Comparison of ENCODE assay signal across 13 cellular contexts in genomic region chr2:219182331-219183150, GRCh38. TPM values are rescaled to one million over a fixed set of nuclear protein-coding genes. Genes with fewer than 3 reads are reported as not detected.
DNase-seq lines count a peak whose midpoint lies in the region; ATAC-seq, FAIRE-seq and TF ChIP-seq lines count a peak whose summit lies in the region.
"Had no signal": no experiment of that assay in that cellular context is flagged by ENCODE, and none has a peak within 500 bp of the region (broad histone marks: within the 10 kb centered on the region; RNA-seq: fewer than 3 reads in every experiment).

No MANE protein-coding gene starts in this region.

- 74 to 75% methylated on average over 8 of the region's 8 CpGs for WGBS in heart right ventricle, 2 donors
- WGBS in HepG2 (ENCODE audit: low lambda C conversion rate) = 95% methylated on average over 8 of the region's 8 CpGs
- 70 to 90% methylated on average over 2 to 8 of the region's 8 CpGs for WGBS in transverse colon (ENCODE audit: low coverage in 1 of 2), 2 donors

- CTCF ChIA-PET in HepG2 (lab: Yijun Ruan, JAX; ENCODE audit: low intra/inter-chr PET ratio, low total read pairs) = no interaction called here

- POLR2A ChIA-PET in HepG2 (lab: Yijun Ruan, JAX) = interaction anchor here (0.8 to 4.8 kb wide), 9 partner anchors 11 to 67 kb away, joined by 3 to 21 read pairs (median 4); partner anchors contain the start of gene ZFAND2B

- no peak overlapping the region for H2AFZ ChIP-seq in HepG2 (ENCODE audit: low read length)

- no peak overlapping the region for H3K4me2 ChIP-seq in HepG2 (ENCODE audit: low read depth, low read length)

- intact Hi-C loops in left ventricle myocardium inferior (cut with micrococcal nuclease) (no loop called here), heart right ventricle (cut with DNase I) (no loop called here), HepG2 (cut with micrococcal nuclease; ENCODE audit: unreplicated experiment) (no loop called here), transverse colon (cut with DNase I; ENCODE audit: low total_unique reads) (no loop called here)

- peaks cover 23% of the 10 kb centered on the region for H3K4me1 ChIP-seq in left ventricle myocardium inferior
- H3K4me1 ChIP-seq in heart right ventricle = peaks cover 6 to 34% (median 18%) of the 10 kb centered on the region in 9 donors
- H3K4me1 ChIP-seq in HepG2 (ENCODE audit: insufficient read depth, low read length) = peaks cover 16% of the 10 kb centered on the region
- peaks cover 9 to 50% (median 24%) of the 10 kb centered on the region in 4 donors for H3K4me1 ChIP-seq in transverse colon

- BruUV-seq in HepG2 (replicated peaks; lab: Mats Ljungman, UMichigan) = no TSS peak

- DNase-seq in left ventricle myocardium inferior (peak; percentile 24), heart right ventricle (no peak), WERI-Rb-1 (no peak), HepG2 (ENCODE audit: low spot score) (no peak), transverse colon (peak; percentile 61), H54 (ENCODE audit: insufficient read length, low spot score) (no peak), GM13977 (ENCODE audit: low spot score) (no peak), retina (no peak)
- DNase-seq: activated CD4-positive, CD25-positive, alpha-beta regulatory T cell treated with anti-CD3 and anti-CD28 coated beads, Interleukin-2, amount 50 U/mL, for 72 hours; dermis blood vessel endothelial cell; NCI-H1092 treated with DMSO at 0.1 percent for 48 hours; NCI-H2107 had no signal

- FAIRE-seq in HepG2 (lab: Jason Lieb, UNC) (no peak), H54 (lab: Jason Lieb, UNC) (no peak)
- FAIRE-seq: islet of Langerhans had no signal

- H3K9me3 ChIP-seq in left ventricle myocardium inferior (replicated peaks) = no peaks in the 10 kb centered on the region
- no peaks in the 10 kb centered on the region for H3K9me3 ChIP-seq in heart right ventricle
- H3K9me3 ChIP-seq in WERI-Rb-1 (ENCODE audit: severe bottlenecking) = no peaks in the 10 kb centered on the region
- H3K9me3 ChIP-seq in HepG2 (ENCODE audit: low read length) = no peaks in the 10 kb centered on the region
- H3K9me3 ChIP-seq in transverse colon = no peaks in the 10 kb centered on the region

- no peak for TF ChIP-seq POLR2A in HepG2 (IDR thresholded peaks at IDR 0.05; ENCODE audit: insufficient read depth in 1 of 2, low read depth in 2 of 2, low read length in 2 of 2)
- no peak for TF ChIP-seq POLR2A in transverse colon (IDR thresholded peaks at IDR 0.05)
- TF ChIP-seq POLR2A in H54 (IDR thresholded peaks at IDR 0.05; ENCODE audit: low read depth, low read length) = no peak

- no peak for ATAC-seq in heart right ventricle
- no peak for ATAC-seq in HepG2

- TF ChIP-seq EP300 in HepG2 (IDR thresholded peaks at IDR 0.05; ENCODE audit: low read depth in 2 of 2, low read length in 2 of 2) = no peak
- no peak for TF ChIP-seq EP300 in HepG2 (CRISPR knock-in tag; IDR thresholded peaks at IDR 0.05; ENCODE audit: borderline replicate concordance)
- no peak for TF ChIP-seq EP300 in transverse colon (IDR thresholded peaks at IDR 0.05; ENCODE audit: low read depth)

- in situ Hi-C loops in HepG2 (cut with HindIII; ENCODE audit: extremely low pct_ligation_motif_present, low pct_unique_long_range_greater_than_20kb) = no loop called here
- in situ Hi-C loops in transverse colon (cut with MboI; ENCODE audit: low pct_ligation_motif_present in 1 of 4, low pct_unique_long_range_greater_than_20kb in 1 of 4, low sequenced_read_pairs in 3 of 4) = no loop called here
- in situ Hi-C loops in GM13977 (cut with MboI; ENCODE audit: low pct_unique_long_range_greater_than_20kb, low sequenced_read_pairs, unreplicated experiment) = no loop called here

- H3K79me2 ChIP-seq in HepG2 (ENCODE audit: insufficient read depth, low read length) = peaks cover 17% of the 10 kb centered on the region

- no peaks in the 10 kb centered on the region for H4K20me1 ChIP-seq in HepG2 (ENCODE audit: insufficient read depth, low read length)

- TF ChIP-seq RAD21 in HepG2 (CRISPR knock-in tag; IDR thresholded peaks at IDR 0.05) = no peak

- H3K27me3 ChIP-seq in left ventricle myocardium inferior (ENCODE audit: low read depth) (no peaks in the 10 kb centered on the region), heart right ventricle (no peaks in the 10 kb centered on the region), WERI-Rb-1 (ENCODE audit: insufficient read depth, low read depth, severe bottlenecking) (no peaks in the 10 kb centered on the region), HepG2 (ENCODE audit: control insufficient read depth in 1 of 2, insufficient read depth in 2 of 2, low read length in 2 of 2) (no peaks in the 10 kb centered on the region; a peak in 1 of 5 replicates), transverse colon (no peaks in the 10 kb centered on the region)

- H3K9ac ChIP-seq in HepG2 (ENCODE audit: insufficient read depth, low read depth, low read length) = no peak overlapping the region

- H3K36me3 ChIP-seq in left ventricle myocardium inferior (peaks cover 49% of the 10 kb centered on the region), heart right ventricle (peaks cover 0 to 68% (median 46%) of the 10 kb centered on the region in 9 donors), WERI-Rb-1 (peaks cover 57% of the 10 kb centered on the region), HepG2 (replicated peaks in 1 of 2; ENCODE audit: control insufficient read depth in 1 of 2, insufficient read depth in 2 of 2, low read length in 2 of 2) (peaks cover 30 to 48% of the 10 kb centered on the region in 2 experiments), transverse colon (peaks cover 0 to 41% (median 9%) of the 10 kb centered on the region in 4 donors)

- H3K4me3 ChIP-seq in left ventricle myocardium inferior (no peak overlapping the region), heart right ventricle (no peak overlapping the region), WERI-Rb-1 (ENCODE audit: low read depth, low read length) (no peak overlapping the region), HepG2 (replicated peaks in 1 of 3; ENCODE audit: insufficient read depth in 1 of 3, low read depth in 2 of 3, low read length in 3 of 3) (no peak overlapping the region), transverse colon (no peak overlapping the region)

- H3K27ac ChIP-seq in left ventricle myocardium inferior (replicated peaks) (no peak overlapping the region), heart right ventricle (no peak overlapping the region), WERI-Rb-1 (peak overlapping the region; percentile 83), HepG2 (ENCODE audit: extremely low read length, insufficient read depth, low read length) (no peak overlapping the region), transverse colon (peak overlapping the region; percentile 47 to 79 (median 74))

- TF ChIP-seq CTCF in left ventricle myocardium inferior (IDR thresholded peaks at IDR 0.05; ENCODE audit: borderline replicate concordance) (no peak), heart right ventricle (IDR thresholded peaks at IDR 0.05) (no peak), WERI-Rb-1 (IDR thresholded peaks at IDR 0.05; ENCODE audit: low read depth, low read length) (no peak), HepG2 (CRISPR knock-in tag; IDR thresholded peaks at IDR 0.05) (no peak), transverse colon (IDR thresholded peaks at IDR 0.05) (no peak), GM13977 (IDR thresholded peaks at IDR 0.05; ENCODE audit: extremely low read depth, insufficient read depth, missing control alignments) (no peak)

RNA-seq across cellular contexts. Expression of gene RETREG2, which starts 4.5 kb away (rescaled TPM):
- total RNA-seq in left ventricle myocardium inferior (29.9 TPM), heart right ventricle (10 to 100 TPM; 24.1 to 47.3 (median 30.6) TPM), HepG2 (2016; rRNA removed; fragmentation: Illumina TruSeq; extraction: Trizol) (59.7 and 86.0 TPM in 2 replicates), transverse colon (100 to 1,000 TPM in 2 of 4 donors, 10 to 100 TPM in 2; 37.8 to 226 (median 102) TPM)
- polyA plus RNA-seq in heart right ventricle (10 to 100 TPM; 11.3 to 39.0 TPM), HepG2 (2011; rRNA removed) (134 and 137 TPM in 2 replicates)
- 29.5 and 34.8 TPM in 2 replicates for total RNA-seq in HepG2 (2016; cell fraction: cytosol; rRNA removed; fragmentation: Illumina TruSeq; extraction: Trizol; ENCODE audit: low read depth)
- total RNA-seq in HepG2 (2016; cell fraction: insoluble cytoplasmic fraction; rRNA removed; fragmentation: Illumina TruSeq; extraction: Trizol) = 56.6 and 88.6 TPM in 2 replicates
- 119 and 127 TPM in 2 replicates for total RNA-seq in HepG2 (2016; cell fraction: membrane; rRNA removed; fragmentation: Illumina TruSeq; extraction: Trizol)
- 52.2 and 63.7 TPM in 2 replicates for total RNA-seq in HepG2 (2016; cell fraction: nucleus; rRNA removed; fragmentation: Illumina TruSeq; extraction: Trizol)
- 145 and 149 TPM in 2 replicates for polyA plus RNA-seq in HepG2 (2011; cell fraction: cytosol; rRNA removed)
- polyA plus RNA-seq in HepG2 (2011; cell fraction: nucleus; rRNA removed) = 127 and 155 TPM in 2 replicates
- 82.7 and 89.2 TPM in 2 replicates for polyA plus RNA-seq in HepG2 (2012)
- polyA plus RNA-seq in HepG2 (2016; cell fraction: cytosol; fragmentation: Illumina TruSeq; extraction: Trizol; ENCODE audit: low read depth) = 47.5 and 51.2 TPM in 2 replicates
- polyA plus RNA-seq in HepG2 (2016; cell fraction: insoluble cytoplasmic fraction; fragmentation: Illumina TruSeq; extraction: Trizol; ENCODE audit: low read depth) = 51.2 and 58.4 TPM in 2 replicates
- 95.6 and 101 TPM in 2 replicates for polyA plus RNA-seq in HepG2 (2016; cell fraction: membrane; fragmentation: Illumina TruSeq; extraction: Trizol; ENCODE audit: low read depth)
- 84.0 and 89.2 TPM in 2 replicates for polyA plus RNA-seq in HepG2 (2016; cell fraction: nucleus; fragmentation: Illumina TruSeq; extraction: Trizol; ENCODE audit: insufficient read depth, low read depth)
- 148 and 315 TPM in 2 replicates for polyA minus RNA-seq in HepG2 (2011; rRNA and poly(A)+ RNA removed; ENCODE audit: low replicate concordance)
- 63.9 and 70.8 TPM in 2 replicates for polyA minus RNA-seq in HepG2 (2011; cell fraction: cytosol; rRNA and poly(A)+ RNA removed)
- polyA minus RNA-seq in HepG2 (2011; cell fraction: nucleus; rRNA and poly(A)+ RNA removed) = 91.3 and 97.2 TPM in 2 replicates

RNA-seq across cellular contexts. Expression of gene CNPPD1, which starts 5.8 kb away (rescaled TPM):
- total RNA-seq in left ventricle myocardium inferior = 58.1 TPM
- total RNA-seq in heart right ventricle = 10 to 100 TPM; 52.5 to 80.6 (median 63.6) TPM
- 10 to 100 TPM; 35.5 to 84.7 TPM for polyA plus RNA-seq in heart right ventricle
- total RNA-seq in HepG2 (2016; rRNA removed; fragmentation: Illumina TruSeq; extraction: Trizol) = 24.8 and 35.5 TPM in 2 replicates
- 5.6 and 5.7 TPM in 2 replicates for total RNA-seq in HepG2 (2016; cell fraction: cytosol; rRNA removed; fragmentation: Illumina TruSeq; extraction: Trizol; ENCODE audit: low read depth)
- 24.2 and 37.7 TPM in 2 replicates for total RNA-seq in HepG2 (2016; cell fraction: insoluble cytoplasmic fraction; rRNA removed; fragmentation: Illumina TruSeq; extraction: Trizol)
- total RNA-seq in HepG2 (2016; cell fraction: membrane; rRNA removed; fragmentation: Illumina TruSeq; extraction: Trizol) = 10.3 and 10.6 TPM in 2 replicates
- 27.6 TPM in 2 replicates for total RNA-seq in HepG2 (2016; cell fraction: nucleus; rRNA removed; fragmentation: Illumina TruSeq; extraction: Trizol)
- 49.4 and 60.7 TPM in 2 replicates for polyA plus RNA-seq in HepG2 (2011; rRNA removed)
- polyA plus RNA-seq in HepG2 (2011; cell fraction: cytosol; rRNA removed) = 45.0 and 48.2 TPM in 2 replicates
- polyA plus RNA-seq in HepG2 (2011; cell fraction: nucleus; rRNA removed) = 83.0 and 83.9 TPM in 2 replicates
- polyA plus RNA-seq in HepG2 (2012) = 34.1 and 38.6 TPM in 2 replicates
- polyA plus RNA-seq in HepG2 (2016; cell fraction: cytosol; fragmentation: Illumina TruSeq; extraction: Trizol; ENCODE audit: low read depth) = 5.2 and 5.3 TPM in 2 replicates
- 27.2 and 31.3 TPM in 2 replicates for polyA plus RNA-seq in HepG2 (2016; cell fraction: insoluble cytoplasmic fraction; fragmentation: Illumina TruSeq; extraction: Trizol; ENCODE audit: low read depth)
- 8.6 and 9.8 TPM in 2 replicates for polyA plus RNA-seq in HepG2 (2016; cell fraction: membrane; fragmentation: Illumina TruSeq; extraction: Trizol; ENCODE audit: low read depth)
- polyA plus RNA-seq in HepG2 (2016; cell fraction: nucleus; fragmentation: Illumina TruSeq; extraction: Trizol; ENCODE audit: insufficient read depth, low read depth) = 62.0 and 62.4 TPM in 2 replicates
- polyA minus RNA-seq in HepG2 (2011; rRNA and poly(A)+ RNA removed; ENCODE audit: low replicate concordance) = 12.3 and 51.1 TPM in 2 replicates
- 13.9 and 15.4 TPM in 2 replicates for polyA minus RNA-seq in HepG2 (2011; cell fraction: cytosol; rRNA and poly(A)+ RNA removed)
- polyA minus RNA-seq in HepG2 (2011; cell fraction: nucleus; rRNA and poly(A)+ RNA removed) = 14.2 and 14.8 TPM in 2 replicates
- total RNA-seq in transverse colon = 100 to 1,000 TPM in 3 of 4 donors, 10 to 100 TPM in 1; 50.4 to 114 (median 106) TPM

RNA-seq across cellular contexts. Expression of gene SLC23A3, which starts 12.7 kb away (rescaled TPM):
- total RNA-seq in left ventricle myocardium inferior (0.58 TPM), heart right ventricle (1 to 10 TPM in 2 of 10 donors, under 1 TPM in 8; 0.30 to 2.1 (median 0.47) TPM), HepG2 (2016; rRNA removed; fragmentation: Illumina TruSeq; extraction: Trizol) (0.38 TPM in 1 of 2 replicates, not detected in the other), transverse colon (10 to 100 TPM in 3 of 4 donors, 1 to 10 TPM in 1; 5.4 to 18.4 (median 15.7) TPM)
- polyA plus RNA-seq in heart right ventricle (1 to 10 TPM in 1 of 2 donors, under 1 TPM in 1; 0.28 to 1.8 TPM), HepG2 (2011; rRNA removed) (0.78 and 2.1 TPM in 2 replicates)
- total RNA-seq in HepG2 (2016; cell fraction: cytosol; rRNA removed; fragmentation: Illumina TruSeq; extraction: Trizol; ENCODE audit: low read depth) = 0.40 and 0.71 TPM in 2 replicates
- total RNA-seq in HepG2 (2016; cell fraction: insoluble cytoplasmic fraction; rRNA removed; fragmentation: Illumina TruSeq; extraction: Trizol) = 0.37 TPM in 1 of 2 replicates, not detected in the other
- total RNA-seq in HepG2 (2016; cell fraction: membrane; rRNA removed; fragmentation: Illumina TruSeq; extraction: Trizol) = 0.21 and 0.37 TPM in 2 replicates
- total RNA-seq in HepG2 (2016; cell fraction: nucleus; rRNA removed; fragmentation: Illumina TruSeq; extraction: Trizol) = 0.34 and 0.56 TPM in 2 replicates
- 0.10 and 0.12 TPM in 2 replicates for polyA plus RNA-seq in HepG2 (2011; cell fraction: cytosol; rRNA removed)
- 7.7 and 12.3 TPM in 2 replicates for polyA plus RNA-seq in HepG2 (2011; cell fraction: nucleus; rRNA removed)
- polyA plus RNA-seq in HepG2 (2012) = 0.89 and 1.8 TPM in 2 replicates
- not detected in 2 replicates for polyA plus RNA-seq in HepG2 (2016; cell fraction: cytosol; fragmentation: Illumina TruSeq; extraction: Trizol; ENCODE audit: low read depth)
- polyA plus RNA-seq in HepG2 (2016; cell fraction: insoluble cytoplasmic fraction; fragmentation: Illumina TruSeq; extraction: Trizol; ENCODE audit: low read depth) = not detected in 2 replicates
- polyA plus RNA-seq in HepG2 (2016; cell fraction: membrane; fragmentation: Illumina TruSeq; extraction: Trizol; ENCODE audit: low read depth) = not detected in 2 replicates
- polyA plus RNA-seq in HepG2 (2016; cell fraction: nucleus; fragmentation: Illumina TruSeq; extraction: Trizol; ENCODE audit: insufficient read depth, low read depth) = 2.0 and 2.1 TPM in 2 replicates
- polyA minus RNA-seq in HepG2 (2011; rRNA and poly(A)+ RNA removed; ENCODE audit: low replicate concordance) = 2.2 and 2.4 TPM in 2 replicates
- 0.30 TPM in 1 of 2 replicates, not detected in the other for polyA minus RNA-seq in HepG2 (2011; cell fraction: cytosol; rRNA and poly(A)+ RNA removed)
- polyA minus RNA-seq in HepG2 (2011; cell fraction: nucleus; rRNA and poly(A)+ RNA removed) = 3.2 and 5.2 TPM in 2 replicates

RNA-seq across cellular contexts. Expression of gene NHEJ1, which starts 21.9 kb away (rescaled TPM):
- total RNA-seq in left ventricle myocardium inferior (6.4 TPM), heart right ventricle (10 to 100 TPM in 1 of 10 donors, 1 to 10 TPM in 9; 4.7 to 12.0 (median 7.1) TPM), HepG2 (2016; rRNA removed; fragmentation: Illumina TruSeq; extraction: Trizol) (30.7 and 42.1 TPM in 2 replicates), transverse colon (10 to 100 TPM; 50.5 to 90.2 (median 65.3) TPM)
- polyA plus RNA-seq in heart right ventricle (1 to 10 TPM; 3.8 to 9.6 TPM), HepG2 (2011; rRNA removed) (23.8 and 30.0 TPM in 2 replicates)
- total RNA-seq in HepG2 (2016; cell fraction: cytosol; rRNA removed; fragmentation: Illumina TruSeq; extraction: Trizol; ENCODE audit: low read depth) = 6.5 and 7.7 TPM in 2 replicates
- 30.0 and 42.5 TPM in 2 replicates for total RNA-seq in HepG2 (2016; cell fraction: insoluble cytoplasmic fraction; rRNA removed; fragmentation: Illumina TruSeq; extraction: Trizol)
- 17.1 and 17.3 TPM in 2 replicates for total RNA-seq in HepG2 (2016; cell fraction: membrane; rRNA removed; fragmentation: Illumina TruSeq; extraction: Trizol)
- total RNA-seq in HepG2 (2016; cell fraction: nucleus; rRNA removed; fragmentation: Illumina TruSeq; extraction: Trizol) = 16.1 and 17.3 TPM in 2 replicates
- polyA plus RNA-seq in HepG2 (2011; cell fraction: cytosol; rRNA removed) = 23.3 and 26.7 TPM in 2 replicates
- polyA plus RNA-seq in HepG2 (2011; cell fraction: nucleus; rRNA removed) = 12.3 and 14.8 TPM in 2 replicates
- polyA plus RNA-seq in HepG2 (2012) = 20.2 and 22.8 TPM in 2 replicates
- 5.5 and 6.1 TPM in 2 replicates for polyA plus RNA-seq in HepG2 (2016; cell fraction: cytosol; fragmentation: Illumina TruSeq; extraction: Trizol; ENCODE audit: low read depth)
- 35.8 and 40.0 TPM in 2 replicates for polyA plus RNA-seq in HepG2 (2016; cell fraction: insoluble cytoplasmic fraction; fragmentation: Illumina TruSeq; extraction: Trizol; ENCODE audit: low read depth)
- 11.3 and 13.4 TPM in 2 replicates for polyA plus RNA-seq in HepG2 (2016; cell fraction: membrane; fragmentation: Illumina TruSeq; extraction: Trizol; ENCODE audit: low read depth)
- polyA plus RNA-seq in HepG2 (2016; cell fraction: nucleus; fragmentation: Illumina TruSeq; extraction: Trizol; ENCODE audit: insufficient read depth, low read depth) = 14.3 and 14.5 TPM in 2 replicates
- 47.0 and 114 TPM in 2 replicates for polyA minus RNA-seq in HepG2 (2011; rRNA and poly(A)+ RNA removed; ENCODE audit: low replicate concordance)
- 20.4 and 25.8 TPM in 2 replicates for polyA minus RNA-seq in HepG2 (2011; cell fraction: cytosol; rRNA and poly(A)+ RNA removed)
- 19.6 and 28.0 TPM in 2 replicates for polyA minus RNA-seq in HepG2 (2011; cell fraction: nucleus; rRNA and poly(A)+ RNA removed)

RNA-seq across cellular contexts. Expression of gene ZFAND2B, which starts 24.0 kb away (rescaled TPM):
- 19.7 TPM for total RNA-seq in left ventricle myocardium inferior
- total RNA-seq in heart right ventricle = 10 to 100 TPM; 11.5 to 19.2 (median 16.4) TPM
- polyA plus RNA-seq in heart right ventricle = 10 to 100 TPM; 22.1 to 40.8 TPM
- 39.4 and 53.3 TPM in 2 replicates for total RNA-seq in HepG2 (2016; rRNA removed; fragmentation: Illumina TruSeq; extraction: Trizol)
- total RNA-seq in HepG2 (2016; cell fraction: cytosol; rRNA removed; fragmentation: Illumina TruSeq; extraction: Trizol; ENCODE audit: low read depth) = 97.6 and 112 TPM in 2 replicates
- total RNA-seq in HepG2 (2016; cell fraction: insoluble cytoplasmic fraction; rRNA removed; fragmentation: Illumina TruSeq; extraction: Trizol) = 37.3 and 56.7 TPM in 2 replicates
- 81.3 and 81.5 TPM in 2 replicates for total RNA-seq in HepG2 (2016; cell fraction: membrane; rRNA removed; fragmentation: Illumina TruSeq; extraction: Trizol)
- total RNA-seq in HepG2 (2016; cell fraction: nucleus; rRNA removed; fragmentation: Illumina TruSeq; extraction: Trizol) = 38.7 and 41.0 TPM in 2 replicates
- polyA plus RNA-seq in HepG2 (2011; rRNA removed) = 115 and 139 TPM in 2 replicates
- polyA plus RNA-seq in HepG2 (2011; cell fraction: cytosol; rRNA removed) = 86.0 and 119 TPM in 2 replicates
- polyA plus RNA-seq in HepG2 (2011; cell fraction: nucleus; rRNA removed) = 440 and 456 TPM in 2 replicates
- polyA plus RNA-seq in HepG2 (2012) = 61.3 and 62.2 TPM in 2 replicates
- polyA plus RNA-seq in HepG2 (2016; cell fraction: cytosol; fragmentation: Illumina TruSeq; extraction: Trizol; ENCODE audit: low read depth) = 85.1 and 89.2 TPM in 2 replicates
- 42.7 and 45.5 TPM in 2 replicates for polyA plus RNA-seq in HepG2 (2016; cell fraction: insoluble cytoplasmic fraction; fragmentation: Illumina TruSeq; extraction: Trizol; ENCODE audit: low read depth)
- 68.1 and 69.5 TPM in 2 replicates for polyA plus RNA-seq in HepG2 (2016; cell fraction: membrane; fragmentation: Illumina TruSeq; extraction: Trizol; ENCODE audit: low read depth)
- 75.7 and 78.1 TPM in 2 replicates for polyA plus RNA-seq in HepG2 (2016; cell fraction: nucleus; fragmentation: Illumina TruSeq; extraction: Trizol; ENCODE audit: insufficient read depth, low read depth)
- 29.2 and 84.0 TPM in 2 replicates for polyA minus RNA-seq in HepG2 (2011; rRNA and poly(A)+ RNA removed; ENCODE audit: low replicate concordance)
- 21.6 and 22.7 TPM in 2 replicates for polyA minus RNA-seq in HepG2 (2011; cell fraction: cytosol; rRNA and poly(A)+ RNA removed)
- polyA minus RNA-seq in HepG2 (2011; cell fraction: nucleus; rRNA and poly(A)+ RNA removed) = 88.6 and 99.7 TPM in 2 replicates
- total RNA-seq in transverse colon = 100 to 1,000 TPM in 3 of 4 donors, 10 to 100 TPM in 1; 90.2 to 156 (median 119) TPM

Comparison
In these comparisons a context has a peak if more than half of its experiments do, and no peak if none do; other contexts are left out.
1. DNase-seq: peak in left ventricle myocardium inferior (single experiment) and transverse colon (single experiment); none in heart right ventricle (0 of 2), WERI-Rb-1 (single experiment), HepG2 (single experiment), H54 (single experiment), GM13977 (single experiment) and retina (single experiment).
2. H3K27ac ChIP-seq: peak in WERI-Rb-1 (single experiment) and transverse colon (4 of 4); none in left ventricle myocardium inferior (single experiment), heart right ventricle (0 of 10) and HepG2 (single experiment).